29 cellular contexts compared by ENCODE assay signal in the genomic region with DNA sequence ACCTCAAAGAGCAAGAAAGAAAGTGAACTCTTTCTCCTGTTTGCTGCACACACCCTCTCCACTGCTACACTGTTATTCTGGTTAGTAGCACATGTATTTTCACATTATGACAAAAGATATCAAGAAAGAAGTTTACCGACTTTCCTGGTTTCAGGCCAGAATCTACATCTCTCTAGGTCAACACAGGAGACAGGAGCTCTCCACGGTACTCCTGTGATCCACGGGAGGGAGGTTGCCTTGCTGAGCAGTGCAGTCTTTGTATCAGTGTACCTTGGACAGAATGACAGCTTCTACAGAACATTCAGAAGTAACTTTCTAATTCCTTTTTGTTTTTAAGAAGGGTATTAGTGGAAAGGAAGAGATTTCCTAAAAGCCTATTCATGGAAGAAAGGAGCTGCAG.
"Had no signal": no experiment of that assay in that cellular context is flagged by ENCODE, and none has a peak within 500 bp of the region (broad histone marks: within the 10 kb centered on the region; RNA-seq: fewer than 3 reads in every experiment).

No MANE protein-coding gene starts in this region.

- H3K27me3 Mint-ChIP-seq: activated CD4-positive, alpha-beta T cell treated with anti-CD3 and anti-CD28 coated beads, Interleukin-2, amount 10 ng/mL, durations not matched to agents 7 days and 5 days; effector memory CD8-positive, alpha-beta T cell; natural killer cell treated with Interleukin-12 subunit alpha and Interleukin-12 subunit beta and Interleukin-15 and Interleukin-18, amount 100 ng/mL, for 72 hours had no signal

- H3K9me3 ChIP-seq: body of pancreas, left lung, lower lobe of right lung, stomach, thyroid gland, upper lobe of left lung, vagina had no signal

- H3K27me3 ChIP-seq: body of pancreas, dorsolateral prefrontal cortex, left lung, stomach, thyroid gland, upper lobe of left lung, vagina had no signal

- ATAC-seq: activated CD8-positive, alpha-beta T cell treated with anti-CD3 and anti-CD28 coated beads for 36 hours; activated naive CD4-positive, alpha-beta T cell treated with anti-CD3 and anti-CD28 coated beads, Interleukin-2, amount 50 U/mL, for 72 hours; body of pancreas; effector memory CD8-positive, alpha-beta T cell; left lung; lower lobe of right lung; natural killer cell treated with Interleukin-12 subunit alpha and Interleukin-12 subunit beta and Interleukin-15 and Interleukin-18, amount 100 ng/mL, for 72 hours; right cardiac atrium; stimulated activated naive B cell treated with anti-CD40 and anti-IgM and Interleukin-4, amounts not matched to agents 10 μg/mL and 1 μg/mL and 100 μg/mL, for 72 hours had no signal

- H3K27ac ChIP-seq: body of pancreas, coronary artery, dorsolateral prefrontal cortex, left lung, lower lobe of right lung, stomach, thyroid gland, upper lobe of left lung, vagina had no signal

- DNase-seq: activated CD4-positive, alpha-beta T cell treated with anti-CD3 and anti-CD28 coated beads for 1 hour; activated CD4-positive, alpha-beta T cell treated with anti-CD3 and anti-CD28 coated beads, Interleukin-2, amount 10 ng/mL, durations not matched to agents 7 days and 5 days; activated CD8-positive, alpha-beta T cell treated with anti-CD3 and anti-CD28 coated beads for 36 hours; activated naive CD4-positive, alpha-beta T cell; activated T-cell treated with anti-CD3 and anti-CD28 coated beads, Interleukin-2, amount 50 U/mL, for 48 hours; anterior cingulate cortex; body of pancreas; dorsolateral prefrontal cortex; effector memory CD8-positive, alpha-beta T cell; foreskin fibroblast; head of caudate nucleus; hypothalamus; kidney glomerular epithelial cell; left lung; lower lobe of right lung; mesenchymal stem cell; posterior cingulate gyrus; right cardiac atrium; stimulated activated CD4-positive, alpha-beta T cell treated with anti-CD3 and anti-CD28 coated beads, Interleukin-15, amount 100 ng/mL, for 24 hours; stimulated activated CD4-positive, alpha-beta T cell treated with anti-CD3 and anti-CD28 coated beads, Interleukin-2, amount 100 ng/mL, for 24 hours; stimulated activated naive B cell treated with anti-CD40 and anti-IgM and Interleukin-4, amounts not matched to agents 10 μg/mL and 1 μg/mL and 100 μg/mL, for 72 hours; stomach; thyroid gland; upper lobe of left lung had no signal

- H3K4me3 Mint-ChIP-seq: activated CD4-positive, alpha-beta T cell treated with anti-CD3 and anti-CD28 coated beads, Interleukin-2, amount 10 ng/mL, durations not matched to agents 7 days and 5 days; activated CD8-positive, alpha-beta T cell treated with anti-CD3 and anti-CD28 coated beads for 36 hours; effector memory CD8-positive, alpha-beta T cell; natural killer cell treated with Interleukin-12 subunit alpha and Interleukin-12 subunit beta and Interleukin-15 and Interleukin-18, amount 100 ng/mL, for 72 hours; stimulated activated naive B cell treated with anti-CD40 and anti-IgM and Interleukin-4, amounts not matched to agents 10 μg/mL and 1 μg/mL and 100 μg/mL, for 72 hours had no signal

- H3K36me3 Mint-ChIP-seq: activated naive CD4-positive, alpha-beta T cell treated with anti-CD3 and anti-CD28 coated beads, Interleukin-2, amount 50 U/mL, for 72 hours; natural killer cell treated with Interleukin-12 subunit alpha and Interleukin-12 subunit beta and Interleukin-15 and Interleukin-18, amount 100 ng/mL, for 72 hours; stimulated activated naive B cell treated with anti-CD40 and anti-IgM and Interleukin-4, amounts not matched to agents 10 μg/mL and 1 μg/mL and 100 μg/mL, for 72 hours had no signal

- H3K27ac Mint-ChIP-seq: activated CD4-positive, alpha-beta T cell treated with anti-CD3 and anti-CD28 coated beads, Interleukin-2, amount 10 ng/mL, durations not matched to agents 7 days and 5 days; activated CD8-positive, alpha-beta T cell treated with anti-CD3 and anti-CD28 coated beads for 36 hours; activated naive CD4-positive, alpha-beta T cell treated with anti-CD3 and anti-CD28 coated beads, Interleukin-2, amount 50 U/mL, for 72 hours; activated T-helper 2 cell treated with anti-CD3 and anti-CD28 coated beads, Interferon-gamma antibody, Interleukin-2, Interleukin-4, amounts not matched to agents 10 μg/mL and 5 μg/mL and 100 μg/mL, durations not matched to agents 14 hours and 24 hours and 36 hours; effector memory CD8-positive, alpha-beta T cell; natural killer cell treated with Interleukin-12 subunit alpha and Interleukin-12 subunit beta and Interleukin-15 and Interleukin-18, amount 100 ng/mL, for 72 hours; stimulated activated naive B cell treated with anti-CD40 and anti-IgM and Interleukin-4, amounts not matched to agents 10 μg/mL and 1 μg/mL and 100 μg/mL, for 72 hours had no signal

- H3K4me1 Mint-ChIP-seq: activated CD4-positive, alpha-beta T cell treated with anti-CD3 and anti-CD28 coated beads, Interleukin-2, amount 10 ng/mL, durations not matched to agents 7 days and 5 days; stimulated activated naive B cell treated with anti-CD40 and anti-IgM and Interleukin-4, amounts not matched to agents 10 μg/mL and 1 μg/mL and 100 μg/mL, for 72 hours had no signal

- H3K4me3 ChIP-seq: body of pancreas, coronary artery, dorsolateral prefrontal cortex, left lung, lower lobe of right lung, stomach, thyroid gland, upper lobe of left lung, vagina had no signal

- H3K36me3 ChIP-seq: left lung, lower lobe of right lung, stomach, thyroid gland, upper lobe of left lung, vagina had no signal

- H3K4me1 ChIP-seq: body of pancreas, left lung, lower lobe of right lung, stomach, thyroid gland, upper lobe of left lung, vagina had no signal

- H3K9me3 Mint-ChIP-seq: activated CD4-positive, alpha-beta T cell treated with anti-CD3 and anti-CD28 coated beads, Interleukin-2, amount 10 ng/mL, durations not matched to agents 7 days and 5 days; activated CD8-positive, alpha-beta T cell treated with anti-CD3 and anti-CD28 coated beads for 36 hours; activated T-helper 2 cell treated with anti-CD3 and anti-CD28 coated beads, Interferon-gamma antibody, Interleukin-2, Interleukin-4, amounts not matched to agents 10 μg/mL and 5 μg/mL and 100 μg/mL, durations not matched to agents 14 hours and 24 hours and 36 hours; effector memory CD8-positive, alpha-beta T cell; natural killer cell treated with Interleukin-12 subunit alpha and Interleukin-12 subunit beta and Interleukin-15 and Interleukin-18, amount 100 ng/mL, for 72 hours; stimulated activated naive B cell treated with anti-CD40 and anti-IgM and Interleukin-4, amounts not matched to agents 10 μg/mL and 1 μg/mL and 100 μg/mL, for 72 hours had no signal
